Comparison of ENCODE assay signal across 21 cellular contexts in the genomic region with DNA sequence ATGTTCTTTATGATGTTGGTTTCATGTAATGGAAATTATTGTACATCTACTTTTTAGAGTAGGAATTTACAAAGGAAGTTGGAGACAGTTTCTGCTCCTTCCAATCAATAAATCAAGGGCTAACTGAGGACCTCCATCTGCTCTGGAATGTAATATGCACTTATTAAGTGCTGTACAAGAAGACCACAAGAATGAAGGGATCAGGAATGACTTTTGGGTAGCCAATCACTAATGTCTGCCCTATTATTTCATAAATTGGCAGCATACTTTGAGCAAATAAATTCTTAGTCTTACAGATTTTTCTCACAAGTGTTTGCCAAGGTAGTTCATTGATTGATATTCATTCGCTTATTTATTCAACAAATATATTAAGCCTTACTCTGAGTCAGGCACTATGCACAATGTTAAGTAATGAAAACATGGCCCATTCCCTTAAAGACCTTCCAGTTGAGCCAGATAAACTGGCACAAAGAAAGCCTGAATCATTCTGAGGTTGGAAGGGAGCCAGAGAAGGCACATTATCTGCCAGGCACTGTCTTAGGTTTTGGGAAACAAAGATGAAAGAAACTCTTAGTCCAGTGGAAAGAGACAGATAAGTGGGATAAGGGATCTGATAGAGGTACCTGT. TPM values are rescaled to one million over a fixed set of nuclear protein-coding genes. Genes with fewer than 3 reads are reported as not detected.
DNase-seq lines count a peak whose midpoint lies in the region; ATAC-seq and TF ChIP-seq lines count a peak whose summit lies in the region.
"Had no signal": no experiment of that assay in that cellular context is flagged by ENCODE, and none has a peak within 500 bp of the region (broad histone marks: within the 10 kb centered on the region; RNA-seq: fewer than 3 reads in every experiment).

No MANE protein-coding gene starts in this region.

- no peak overlapping the region for H3K9ac ChIP-seq in colonic mucosa (ENCODE audit: low read depth in 2 of 2, low read length in 2 of 2)

- TF ChIP-seq CTCF in RWPE2 (IDR thresholded peaks at IDR 0.05; ENCODE audit: poor library complexity, severe bottlenecking) (no peak), colonic mucosa (IDR thresholded peaks at IDR 0.05) (no peak)

- H3K4me3 ChIP-seq in RWPE2 (ENCODE audit: severe bottlenecking) = no peak overlapping the region
- no peak overlapping the region for H3K4me3 ChIP-seq in colonic mucosa
- H3K4me3 ChIP-seq: dorsolateral prefrontal cortex, heart left ventricle, Peyer's patch, right atrium auricular region had no signal

- no peak overlapping the region for H3K27ac Mint-ChIP-seq in effector memory CD8-positive, alpha-beta T cell
- H3K27ac Mint-ChIP-seq: activated T-helper 1 cell treated with anti-CD3 and anti-CD28 coated beads, Interleukin-12 subunit alpha, Interleukin-12 subunit beta, Interleukin-2, Interleukin-4 antibody, amounts not matched to agents 30 ng/mL and 10 ng/mL and 1 ng/mL, durations not matched to agents 14 hours and 24 hours and 36 hours; stimulated activated naive B cell treated with anti-CD40 and anti-IgM and Interleukin-4, amounts not matched to agents 10 μg/mL and 1 μg/mL and 100 μg/mL, for 72 hours; T-helper 1 cell treated with Interleukin-12 subunit alpha and Interleukin-12 subunit beta and Interleukin-4 antibody, amounts not matched to agents 30 μg/mL and 1 μg/mL, for 36 hours had no signal

- no peaks in the 10 kb centered on the region for H3K36me3 Mint-ChIP-seq in effector memory CD8-positive, alpha-beta T cell (ENCODE audit: insufficient read depth)
- H3K36me3 Mint-ChIP-seq: naive thymus-derived CD8-positive, alpha-beta T cell; stimulated activated naive B cell treated with anti-CD40 and anti-IgM and Interleukin-4, amounts not matched to agents 10 μg/mL and 1 μg/mL and 100 μg/mL, for 72 hours had no signal

- ATAC-seq in RWPE2 (ENCODE audit: low read depth) = peak; percentile 60
- ATAC-seq in HG03432 (IDR thresholded peaks at IDR 0.05; ENCODE audit: unreplicated experiment) = no peak
- ATAC-seq in effector memory CD8-positive, alpha-beta T cell (replicated peaks) = no peak
- ATAC-seq: heart left ventricle; naive thymus-derived CD8-positive, alpha-beta T cell; stimulated activated naive B cell treated with anti-CD40 and anti-IgM and Interleukin-4, amounts not matched to agents 10 μg/mL and 1 μg/mL and 100 μg/mL, for 72 hours had no signal

- H3K27me3 ChIP-seq in RWPE2 (ENCODE audit: insufficient read depth, poor library complexity, severe bottlenecking) (no peaks in the 10 kb centered on the region), colonic mucosa (no peaks in the 10 kb centered on the region)
- H3K27me3 ChIP-seq: Peyer's patch, right atrium auricular region had no signal

- H3K4me1 ChIP-seq in RWPE2 (ENCODE audit: insufficient read depth, poor library complexity, severe bottlenecking) = peaks cover 5% of the 10 kb centered on the region
- H3K4me1 ChIP-seq in colonic mucosa = no peaks in the 10 kb centered on the region

- H3K27me3 Mint-ChIP-seq in effector memory CD8-positive, alpha-beta T cell = peaks cover 24 to 53% of the 10 kb centered on the region in 2 donors

- DNase-seq in EL = peak; percentile 7
- no peak for DNase-seq in RWPE2 (ENCODE audit: low spot score)
- peak; percentile 49 for DNase-seq in epithelial cell of prostate (ENCODE audit: low read depth, low spot score)
- DNase-seq in pons (ENCODE audit: low spot score) = peak; percentile 29
- no peak for DNase-seq in colonic mucosa
- no peak for DNase-seq in effector memory CD8-positive, alpha-beta T cell
- no peak for DNase-seq in ureter (ENCODE audit: low spot score)
- DNase-seq: activated CD4-positive, alpha-beta T cell treated with anti-CD3 and anti-CD28 coated beads, Interleukin-2, amount 50 U/mL, for 1 hour; dorsolateral prefrontal cortex; heart left ventricle; left cardiac atrium; naive thymus-derived CD8-positive, alpha-beta T cell; Peyer's patch; stimulated activated CD4-positive, alpha-beta T cell treated with anti-CD3 and anti-CD28 coated beads, Interleukin-4, amount 100 ng/mL, for 24 hours; stimulated activated naive B cell treated with anti-CD40 and anti-IgM and Interleukin-4, amounts not matched to agents 10 μg/mL and 1 μg/mL and 100 μg/mL, for 72 hours had no signal

- H3K36me3 ChIP-seq in RWPE2 (ENCODE audit: low read depth) (no peaks in the 10 kb centered on the region), colonic mucosa (no peaks in the 10 kb centered on the region)
- H3K36me3 ChIP-seq: heart left ventricle, Peyer's patch, right atrium auricular region had no signal

- no peaks in the 10 kb centered on the region for H3K9me3 ChIP-seq in RWPE2 (ENCODE audit: severe bottlenecking)
- no peaks in the 10 kb centered on the region for H3K9me3 ChIP-seq in colonic mucosa
- H3K9me3 ChIP-seq: Peyer's patch, right atrium auricular region had no signal

- H3K9me3 Mint-ChIP-seq in effector memory CD8-positive, alpha-beta T cell = no peaks in the 10 kb centered on the region
- H3K9me3 Mint-ChIP-seq: activated T-helper 1 cell treated with anti-CD3 and anti-CD28 coated beads, Interleukin-12 subunit alpha, Interleukin-12 subunit beta, Interleukin-2, Interleukin-4 antibody, amounts not matched to agents 30 ng/mL and 10 ng/mL and 1 ng/mL, durations not matched to agents 14 hours and 24 hours and 36 hours; naive thymus-derived CD8-positive, alpha-beta T cell; stimulated activated naive B cell treated with anti-CD40 and anti-IgM and Interleukin-4, amounts not matched to agents 10 μg/mL and 1 μg/mL and 100 μg/mL, for 72 hours; T-helper 1 cell treated with Interleukin-12 subunit alpha and Interleukin-12 subunit beta and Interleukin-4 antibody, amounts not matched to agents 30 μg/mL and 1 μg/mL, for 36 hours had no signal

- H3K27ac ChIP-seq in RWPE2 (ENCODE audit: poor library complexity, severe bottlenecking) (no peak overlapping the region), epithelial cell of prostate (no peak overlapping the region), colonic mucosa (no peak overlapping the region)
- H3K27ac ChIP-seq: dorsolateral prefrontal cortex, right atrium auricular region had no signal

- peaks cover 6 to 7% of the 10 kb centered on the region in 2 donors for H3K4me1 Mint-ChIP-seq in effector memory CD8-positive, alpha-beta T cell (ENCODE audit: low read depth in 2 of 2)

- H3K4me3 Mint-ChIP-seq in effector memory CD8-positive, alpha-beta T cell = no peak overlapping the region
- H3K4me3 Mint-ChIP-seq: activated T-helper 1 cell treated with anti-CD3 and anti-CD28 coated beads, Interleukin-12 subunit alpha, Interleukin-12 subunit beta, Interleukin-2, Interleukin-4 antibody, amounts not matched to agents 30 ng/mL and 10 ng/mL and 1 ng/mL, durations not matched to agents 14 hours and 24 hours and 36 hours; naive thymus-derived CD8-positive, alpha-beta T cell; stimulated activated naive B cell treated with anti-CD40 and anti-IgM and Interleukin-4, amounts not matched to agents 10 μg/mL and 1 μg/mL and 100 μg/mL, for 72 hours; T-helper 1 cell treated with Interleukin-12 subunit alpha and Interleukin-12 subunit beta and Interleukin-4 antibody, amounts not matched to agents 30 μg/mL and 1 μg/mL, for 36 hours had no signal

- intact Hi-C loops in colonic mucosa (cut with DNase I) = loop anchor here (5.0 kb wide), 2 partner anchors 223 to 272 kb away; a partner anchor contains a TSS

RNA-seq across cellular contexts. Expression of a gene that starts 26.7 kb away (rescaled TPM):
- total RNA-seq in colonic mucosa = not detected
- not detected for total RNA-seq in ureter
- total RNA-seq: activated T-helper 1 cell treated with anti-CD3 and anti-CD28 coated beads, Interleukin-12 subunit alpha, Interleukin-12 subunit beta, Interleukin-2, Interleukin-4 antibody, amounts not matched to agents 30 ng/mL and 10 ng/mL and 1 ng/mL, durations not matched to agents 14 hours and 24 hours and 36 hours; H1; heart left ventricle; left cardiac atrium; naive thymus-derived CD8-positive, alpha-beta T cell; NCI-H460; Peyer's patch; right atrium auricular region had no signal

RNA-seq across cellular contexts. Expression of a gene that starts 38.1 kb away (rescaled TPM):
- 10 to 100 TPM; 21.5 to 40.8 TPM for total RNA-seq in colonic mucosa
- total RNA-seq in ureter = 264 TPM
- total RNA-seq: NCI-H460 had no signal

Comparison
In these comparisons a context has a peak if more than half of its experiments do, and no peak if none do; other contexts are left out.
1. DNase-seq: peak in EL (single experiment), epithelial cell of prostate (single experiment) and pons (single experiment); none in RWPE2 (single experiment), colonic mucosa (single experiment), effector memory CD8-positive, alpha-beta T cell (0 of 3) and ureter (single experiment).